17 cellular contexts compared by ENCODE assay signal in genomic region chr20:19692100-19692499, GRCh38.
DNase-seq lines count a peak whose midpoint lies in the region; ATAC-seq and TF ChIP-seq lines count a peak whose summit lies in the region.
"Had no signal": no experiment of that assay in that cellular context is flagged by ENCODE, and none has a peak within 500 bp of the region (broad histone marks: within the 10 kb centered on the region; RNA-seq: fewer than 3 reads in every experiment).

No MANE protein-coding gene starts in this region.

- H3K36me3 ChIP-seq in IMR-90 (ENCODE audit: control insufficient read depth, insufficient read depth, low read length) (no peaks in the 10 kb centered on the region), prostate gland (no peaks in the 10 kb centered on the region)
- H3K36me3 ChIP-seq: esophagus muscularis mucosa, pancreas, stomach had no signal

- no peak overlapping the region for H3K9ac ChIP-seq in IMR-90 (ENCODE audit: low read depth, low read length)

- POLR2A ChIA-PET in IMR-90 (lab: Charles Lee; ENCODE audit: unreplicated experiment) = interaction anchor here (0.5 kb wide), 1 partner anchor 194 kb away, joined by 14 read pairs; no protein-coding TSS in a partner anchor

- H2BK20ac ChIP-seq in IMR-90 (ENCODE audit: low read depth, low read length) = peak overlapping the region; percentile 46; the same call in 1 of the 2 replicates

- peak overlapping the region; percentile 7; the same call in 1 of the 2 replicates for H4K5ac ChIP-seq in IMR-90 (ENCODE audit: low read depth, low read length)

- peak overlapping the region; percentile 18 for H2BK5ac ChIP-seq in IMR-90 (ENCODE audit: low read depth, low read length, poor library complexity, severe bottlenecking)

- no peaks in the 10 kb centered on the region for H3K79me1 ChIP-seq in IMR-90 (ENCODE audit: low read depth in 1 of 2, low read length in 2 of 2)

- TF ChIP-seq POLR2A in IMR-90 (IDR thresholded peaks at IDR 0.05; ENCODE audit: low read depth, low read length) = no peak
- TF ChIP-seq POLR2A in prostate gland (IDR thresholded peaks at IDR 0.05) = no peak

- H3K36me3 Mint-ChIP-seq in stimulated activated memory B cell treated with anti-CD40 and anti-IgM and Interleukin-4, amounts not matched to agents 10 μg/mL and 1 μg/mL and 100 μg/mL, for 72 hours = no peaks in the 10 kb centered on the region
- H3K36me3 Mint-ChIP-seq: activated naive CD8-positive, alpha-beta T cell; naive B cell had no signal

- H3K4me3 ChIP-seq in IMR-90 (ENCODE audit: insufficient read depth, low read depth, low read length) = no peak overlapping the region
- no peak overlapping the region for H3K4me3 ChIP-seq in fibroblast of mammary gland (ENCODE audit: control insufficient read depth, low read depth, low read length)
- H3K4me3 ChIP-seq in prostate gland = no peak overlapping the region
- H3K4me3 ChIP-seq: GM12878, lung, pancreas, stomach had no signal

- H3K9me1 ChIP-seq in IMR-90 (ENCODE audit: insufficient read depth, low read length) = peaks cover 9% of the 10 kb centered on the region

- H3K18ac ChIP-seq in IMR-90 (ENCODE audit: low read depth, low read length) = no peak overlapping the region; the same call in 1 of the 2 replicates

- H3K9me3 Mint-ChIP-seq in stimulated activated memory B cell treated with anti-CD40 and anti-IgM and Interleukin-4, amounts not matched to agents 10 μg/mL and 1 μg/mL and 100 μg/mL, for 72 hours = no peaks in the 10 kb centered on the region
- H3K9me3 Mint-ChIP-seq: naive B cell had no signal

- no peak overlapping the region for H3K56ac ChIP-seq in IMR-90 (ENCODE audit: extremely low read depth, insufficient read depth, low read length)

- H3K27ac ChIP-seq in IMR-90 (ENCODE audit: insufficient read depth, low read length) (no peak overlapping the region), prostate gland (no peak overlapping the region)
- H3K27ac ChIP-seq: esophagus muscularis mucosa, pancreas, stomach had no signal

- H3K27me3 ChIP-seq in IMR-90 (ENCODE audit: control insufficient read depth, insufficient read depth, low read length) = no peaks in the 10 kb centered on the region
- no peaks in the 10 kb centered on the region for H3K27me3 ChIP-seq in prostate gland (replicated peaks; ENCODE audit: insufficient read depth)
- H3K27me3 ChIP-seq: esophagus muscularis mucosa, pancreas, stomach had no signal

- no peak overlapping the region for H2AFZ ChIP-seq in IMR-90 (replicated peaks; ENCODE audit: low read length, poor library complexity)

- H3K4me1 ChIP-seq in IMR-90 (ENCODE audit: control insufficient read depth, insufficient read depth, low read length) (peaks cover 4% of the 10 kb centered on the region; the same call in 1 of the 2 replicates), prostate gland (replicated peaks) (no peaks in the 10 kb centered on the region)
- H3K4me1 ChIP-seq: pancreas had no signal

- no TSS peak for BruUV-seq in IMR-90 (replicated peaks; lab: Mats Ljungman, UMichigan)

- peaks cover 32% of the 10 kb centered on the region for H3K4me1 Mint-ChIP-seq in stimulated activated memory B cell treated with anti-CD40 and anti-IgM and Interleukin-4, amounts not matched to agents 10 μg/mL and 1 μg/mL and 100 μg/mL, for 72 hours

- H4K20me1 ChIP-seq in IMR-90 (ENCODE audit: insufficient read depth, low read length) = no peaks in the 10 kb centered on the region

- peak overlapping the region in 1 of 2 experiments; percentile 45; a peak in 1 of 4 replicates for H4K8ac ChIP-seq in IMR-90 (ENCODE audit: low read depth in 2 of 2, low read length in 2 of 2)

- DNase-seq in IMR-90 (peak; percentile 62), amniotic epithelial cell (ENCODE audit: low read depth) (peak; percentile 37), fibroblast of mammary gland (ENCODE audit: low read depth) (peak; percentile 55), prostate gland (ENCODE audit: low spot score) (no peak)
- DNase-seq in stimulated activated CD4-positive, alpha-beta T cell treated with anti-CD3 and anti-CD28 coated beads, Interleukin-12 subunit alpha, Interleukin-12 subunit beta, amount 100 ng/mL, for 4 hours = no peak
- DNase-seq: GDM1 had no signal

- in situ Hi-C loops in IMR-90 (cut with MboI; ENCODE audit: low sequenced_read_pairs) = loop anchor here (5.0 to 25.0 kb wide), 3 partner anchors 193 to 545 kb away; no protein-coding TSS in a partner anchor

- no peak overlapping the region for H4K91ac ChIP-seq in IMR-90 (ENCODE audit: insufficient read depth, low read depth, low read length)

- peak overlapping the region; percentile 57; the same call in 1 of the 2 replicates for H3K4ac ChIP-seq in IMR-90 (ENCODE audit: low read depth, low read length)

- peak overlapping the region; percentile 67 for H3K27ac Mint-ChIP-seq in stimulated activated memory B cell treated with anti-CD40 and anti-IgM and Interleukin-4, amounts not matched to agents 10 μg/mL and 1 μg/mL and 100 μg/mL, for 72 hours
- H3K27ac Mint-ChIP-seq: activated CD4-positive, alpha-beta T cell treated with anti-CD3 and anti-CD28 coated beads for 36 hours; activated naive CD8-positive, alpha-beta T cell had no signal

- H2AK9ac ChIP-seq in IMR-90 (replicated peaks; ENCODE audit: low read depth, low read length, poor library complexity) = no peak overlapping the region

- dilution Hi-C loops in IMR-90 (cut with HindIII; ENCODE audit: low sequenced_read_pairs, unreplicated experiment) = no loop called here

- no peak overlapping the region for H3K23ac ChIP-seq in IMR-90 (ENCODE audit: low read depth, low read length)

- H3K4me2 ChIP-seq in IMR-90 (ENCODE audit: low read depth, low read length) = no peak overlapping the region

- H2BK15ac ChIP-seq in IMR-90 (ENCODE audit: low read depth, low read length) = no peak overlapping the region; the same call in 2 of the 3 replicates

- TF ChIP-seq CTCF in IMR-90 (conservative IDR thresholded peaks at IDR 0.05; ENCODE audit: low read depth, low read length) (no peak), fibroblast of mammary gland (conservative IDR thresholded peaks at IDR 0.05; ENCODE audit: control insufficient read depth, insufficient read depth, low read depth, low read length) (no peak), prostate gland (IDR thresholded peaks at IDR 0.05) (no peak)

- H2AK5ac ChIP-seq in IMR-90 (ENCODE audit: low read depth, low read length) = no peak overlapping the region

- intact Hi-C loops in IMR-90 (cut with micrococcal nuclease) = loop anchor here (1.0 to 5.0 kb wide), 7 partner anchors 65 to 545 kb away; partner anchors contain the start of gene RIN2
- intact Hi-C loops in prostate gland (cut with DNase I) = loop anchor here (2.0 to 10.0 kb wide), 4 partner anchors 67 to 305 kb away; partner anchors contain the start of gene RIN2

- WGBS in IMR-90 (ENCODE audit: extremely low coverage in 2 of 2, insufficient read length in 1 of 2), 2 experiments = 60% methylated on average over 1 of the region's 4 CpGs; no CpG with 5 or more reads in 1 of the 2 experiments
- WGBS in prostate gland = 85% methylated on average over 4 of the region's 4 CpGs

- no peaks in the 10 kb centered on the region for H3K9me3 ChIP-seq in IMR-90 (ENCODE audit: control insufficient read depth, insufficient read depth, low read length)
- H3K9me3 ChIP-seq in prostate gland = no peaks in the 10 kb centered on the region
- H3K9me3 ChIP-seq: esophagus muscularis mucosa, pancreas, stomach had no signal

- CTCF ChIA-PET in IMR-90 (lab: Yijun Ruan, JAX) = interaction anchor here (1.0 kb wide), 1 partner anchor 199 kb away, joined by 3 read pairs; no protein-coding TSS in a partner anchor

- H3K14ac ChIP-seq in IMR-90 (replicated peaks; ENCODE audit: low read depth, low read length) = no peak overlapping the region

- no peak for TF ChIP-seq RAD21 in IMR-90 (IDR thresholded peaks at IDR 0.05; ENCODE audit: low read length)

- H2BK120ac ChIP-seq in IMR-90 (ENCODE audit: low read depth, low read length) = peak overlapping the region; percentile 44

- no peaks in the 10 kb centered on the region for H3K27me3 Mint-ChIP-seq in stimulated activated memory B cell treated with anti-CD40 and anti-IgM and Interleukin-4, amounts not matched to agents 10 μg/mL and 1 μg/mL and 100 μg/mL, for 72 hours

- ATAC-seq in IMR-90 (ENCODE audit: low read depth) (no peak), GM18858 (IDR thresholded peaks at IDR 0.05; ENCODE audit: unreplicated experiment) (no peak), HG03457 (IDR thresholded peaks at IDR 0.05; ENCODE audit: unreplicated experiment) (no peak)
- no peak for ATAC-seq in stimulated activated memory B cell treated with anti-CD40 and anti-IgM and Interleukin-4, amounts not matched to agents 10 μg/mL and 1 μg/mL and 100 μg/mL, for 72 hours

- no peak overlapping the region for H3K4me3 Mint-ChIP-seq in stimulated activated memory B cell treated with anti-CD40 and anti-IgM and Interleukin-4, amounts not matched to agents 10 μg/mL and 1 μg/mL and 100 μg/mL, for 72 hours
- H3K4me3 Mint-ChIP-seq: activated CD4-positive, alpha-beta T cell treated with anti-CD3 and anti-CD28 coated beads for 36 hours; activated naive CD8-positive, alpha-beta T cell had no signal

TF ChIP-seq in IMR-90, 13 proteins besides CTCF, POLR2A, EP300 and RAD21:
- TF ChIP-seq MXI1 (IDR thresholded peaks at IDR 0.05; ENCODE audit: borderline replicate concordance, low read depth, low read length) (no peak), NFE2L2 (IDR thresholded peaks at IDR 0.05; ENCODE audit: low read depth, low read length) (peak; percentile 98), MAFK (IDR thresholded peaks at IDR 0.05; ENCODE audit: low read depth, low read length) (peak; percentile 84)

Comparison
In these comparisons a context has a peak if more than half of its experiments do, and no peak if none do; other contexts are left out.
1. DNase-seq: peak in IMR-90 (single experiment), amniotic epithelial cell (single experiment) and fibroblast of mammary gland (single experiment); none in prostate gland (single experiment) and stimulated activated CD4-positive, alpha-beta T cell treated with anti-CD3 and anti-CD28 coated beads, Interleukin-12 subunit alpha, Interleukin-12 subunit beta, amount 100 ng/mL, for 4 hours (single experiment).